ENCODE assay signal across 9 cellular contexts in the genomic region with DNA sequence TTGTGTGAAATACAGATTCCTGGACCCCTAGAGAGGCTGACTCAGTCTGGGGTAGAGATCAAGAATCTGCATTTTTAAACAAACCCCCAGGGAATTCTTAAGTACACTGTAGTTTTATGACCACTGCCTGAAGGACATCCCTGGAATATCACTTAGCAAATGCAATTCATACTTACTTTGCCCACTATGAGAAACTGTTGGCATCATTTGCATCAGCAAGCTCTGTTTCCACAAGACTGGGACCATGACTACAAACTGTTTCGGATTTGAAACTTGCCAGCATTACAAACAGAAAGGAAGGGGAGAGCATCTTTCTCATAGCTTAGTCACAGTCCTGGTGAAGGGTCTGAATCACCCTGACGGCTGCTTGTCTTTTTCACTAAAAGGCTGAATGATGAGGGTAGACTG.
DNase-seq lines count a peak whose midpoint lies in the region; ATAC-seq, FAIRE-seq and TF ChIP-seq lines count a peak whose summit lies in the region.
"Had no signal": no experiment of that assay in that cellular context is flagged by ENCODE, and none has a peak within 500 bp of the region (broad histone marks: within the 10 kb centered on the region; RNA-seq: fewer than 3 reads in every experiment).

No MANE protein-coding gene starts in this region.

- no peak for ATAC-seq in GM21515 (IDR thresholded peaks at IDR 0.05; ENCODE audit: unreplicated experiment)

- H3K9me3 Mint-ChIP-seq in endothelial cell (ENCODE audit: unreplicated experiment): no peaks in the 10 kb centered on the region
- H3K9me3 Mint-ChIP-seq: central memory CD8-positive, alpha-beta T cell had no signal

- H3K27ac Mint-ChIP-seq in endothelial cell (ENCODE audit: unreplicated experiment): no peak overlapping the region

- H3K27me3 Mint-ChIP-seq in endothelial cell (ENCODE audit: unreplicated experiment): no peaks in the 10 kb centered on the region
- H3K27me3 Mint-ChIP-seq: central memory CD8-positive, alpha-beta T cell had no signal

- H3K4me3 Mint-ChIP-seq in endothelial cell (ENCODE audit: unreplicated experiment): no peak overlapping the region
- H3K4me3 Mint-ChIP-seq: central memory CD8-positive, alpha-beta T cell had no signal

- peak overlapping the region; percentile 57 for H3K9ac ChIP-seq in skeletal muscle satellite cell (ENCODE audit: low read depth, low read length)

- H3K4me3 ChIP-seq in bronchial epithelial cell (ENCODE audit: low read depth, low read length) (no peak overlapping the region), skeletal muscle satellite cell (ENCODE audit: low read length) (peak overlapping the region; percentile 36)

- POLR2A ChIA-PET in GM10248 (lab: Yijun Ruan, JAX): no interaction called here

- CTCF ChIA-PET in GM10248 (lab: Yijun Ruan, JAX): interaction anchor here (0.9 to 1.1 kb wide), 3 partner anchors 11 to 64 kb away, joined by 3 read pairs; a partner anchor contains a TSS

- H3K36me3 Mint-ChIP-seq in endothelial cell (ENCODE audit: low read depth, unreplicated experiment): no peaks in the 10 kb centered on the region

- H3K4me2 ChIP-seq in skeletal muscle satellite cell (ENCODE audit: low read length): peak overlapping the region; percentile 75

- H3K27me3 ChIP-seq in bronchial epithelial cell (ENCODE audit: control insufficient read depth, insufficient read depth, low read length) (no peaks in the 10 kb centered on the region), skeletal muscle satellite cell (ENCODE audit: control insufficient read depth, insufficient read depth, low read length) (no peaks in the 10 kb centered on the region)

- DNase-seq in GM10248 (ENCODE audit: extremely low spot score) (peak; percentile 23), NCI-H226 (peak; percentile 79), bronchial epithelial cell (ENCODE audit: low read depth) (peak; percentile 96), T-helper 9 cell (no peak), GM10266 (ENCODE audit: extremely low spot score) (no peak), endothelial cell (ENCODE audit: low spot score) (no peak)

- FAIRE-seq in bronchial epithelial cell (lab: Jason Lieb, UNC): peak; percentile 13

- peaks cover 33% of the 10 kb centered on the region for H3K4me1 ChIP-seq in skeletal muscle satellite cell (ENCODE audit: control insufficient read depth, insufficient read depth, low read length)

- TF ChIP-seq CTCF in GM10248 (IDR thresholded peaks at IDR 0.05; ENCODE audit: control extremely low read depth, extremely low read depth, low read depth, missing control alignments) (no peak), bronchial epithelial cell (IDR thresholded peaks at IDR 0.05; ENCODE audit: insufficient read depth, low read length, severe bottlenecking) (no peak), GM10266 (IDR thresholded peaks at IDR 0.05; ENCODE audit: control insufficient read depth, insufficient read depth, low read depth, missing control alignments) (no peak), endothelial cell (IDR thresholded peaks at IDR 0.05; ENCODE audit: unreplicated experiment) (no peak)

- peaks cover 6% of the 10 kb centered on the region for H3K4me1 Mint-ChIP-seq in endothelial cell (ENCODE audit: unreplicated experiment)

- H3K9me3 ChIP-seq in skeletal muscle satellite cell (replicated peaks; ENCODE audit: low read length): no peaks in the 10 kb centered on the region

- H3K36me3 ChIP-seq in bronchial epithelial cell (ENCODE audit: control insufficient read depth, insufficient read depth, low read length) (no peaks in the 10 kb centered on the region), skeletal muscle satellite cell (ENCODE audit: insufficient read depth, low read length) (no peaks in the 10 kb centered on the region)

Comparison
In these comparisons a context has a peak if more than half of its experiments do, and no peak if none do; other contexts are left out.
1. DNase-seq: peak in GM10248 (single experiment), NCI-H226 (single experiment) and bronchial epithelial cell (single experiment); none in T-helper 9 cell (single experiment), GM10266 (single experiment) and endothelial cell (single experiment).